8 cellular contexts compared by ENCODE assay signal in genomic region chr1:151188667-151189066, GRCh38. TPM values are rescaled to one million over a fixed set of nuclear protein-coding genes. Genes with fewer than 3 reads are reported as not detected.
A peak's percentile ranks its signal among the peaks of the same experiment; 100 is the strongest.
DNase-seq lines count a peak whose midpoint lies in the region; ATAC-seq, FAIRE-seq and TF ChIP-seq lines count a peak whose summit lies in the region.
"Not testable (repeated sequence)": the region's sequence is repeated elsewhere in the genome, so short reads cannot be mapped to it uniquely, and the experiment has no call there.

No MANE protein-coding gene starts in this region.

- peaks cover 30% of the 10 kb centered on the region for H3K36me3 ChIP-seq in OCI-LY7 (ENCODE audit: insufficient read depth, low read length)
- not testable (repeated sequence) for H3K36me3 ChIP-seq in bronchial epithelial cell (ENCODE audit: control insufficient read depth, insufficient read depth, low read length); mucosa of stomach (ENCODE audit: control insufficient read depth, insufficient read depth, low read length)
- peaks cover 0 to 24% of the 10 kb centered on the region in 2 donors for H3K36me3 ChIP-seq in gastroesophageal sphincter

- H3K4me3 Mint-ChIP-seq in activated CD8-positive, alpha-beta memory T cell treated with anti-CD3 and anti-CD28 coated beads, Interleukin-2, amount 10 ng/mL, durations not matched to agents 7 days and 5 days, result peak overlapping the region; percentile 92

- not testable (repeated sequence) for TF ChIP-seq RAD21 in A549 (conservative IDR thresholded peaks at IDR 0.05 in 1 of 2, IDR thresholded peaks at IDR 0.05 in 1 of 2)

- H3K9me3 Mint-ChIP-seq in activated CD8-positive, alpha-beta memory T cell treated with anti-CD3 and anti-CD28 coated beads, Interleukin-2, amount 10 ng/mL, durations not matched to agents 7 days and 5 days (ENCODE audit: low read depth), result not testable (repeated sequence)

- H3K9me3 ChIP-seq in A549; OCI-LY7 (ENCODE audit: low read length); gastroesophageal sphincter; mucosa of stomach (ENCODE audit: control insufficient read depth, low read length): not testable (repeated sequence)

- not testable (repeated sequence) for H2AFZ ChIP-seq in OCI-LY7 (ENCODE audit: low read length)

- not testable (repeated sequence) for H3K27ac Mint-ChIP-seq in activated CD8-positive, alpha-beta memory T cell treated with anti-CD3 and anti-CD28 coated beads, Interleukin-2, amount 10 ng/mL, durations not matched to agents 7 days and 5 days

- not testable (repeated sequence) for H3K9me2 ChIP-seq in OCI-LY7 (ENCODE audit: insufficient read depth, low read length)

- not testable (repeated sequence) for H4K20me1 ChIP-seq in OCI-LY7 (ENCODE audit: insufficient read depth, low read length)

- not testable (repeated sequence) for BruUV-seq in OCI-LY7 (replicated peaks; lab: Mats Ljungman, UMichigan)

- FAIRE-seq in A549 (lab: Jason Lieb, UNC); GM12892 (lab: Jason Lieb, UNC); bronchial epithelial cell (lab: Jason Lieb, UNC): not testable (repeated sequence)

- H3K27ac ChIP-seq in A549 (peak overlapping the region in 1 of 2 experiments; percentile 89; a peak in 2 of 6 replicates), OCI-LY7 (ENCODE audit: low read depth, low read length, poor library complexity, severe bottlenecking) (peak overlapping the region; percentile 66), gastroesophageal sphincter (peak overlapping the region; percentile 51 to 95 (median 90))

- POLR2A ChIA-PET in A549 (lab: Yijun Ruan, JAX), result not testable (repeated sequence)
- POLR2A ChIA-PET in OCI-LY7 (lab: Charles Lee), result interaction anchor here (1.0 to 1.5 kb wide), 5 partner anchors 11 to 32 kb away, joined by 3 to 6 read pairs (median 3); partner anchors contain the start of genes LYSMD1, SCNM1, TMOD4 and TNFAIP8L2

- peak overlapping the region; percentile 93 for H3K4me2 ChIP-seq in A549
- peak overlapping the region; percentile 100 for H3K4me2 ChIP-seq in OCI-LY7 (ENCODE audit: low read length)

- not testable (repeated sequence) for ATAC-seq in A549; activated CD8-positive, alpha-beta memory T cell treated with anti-CD3 and anti-CD28 coated beads, Interleukin-2, amount 10 ng/mL, durations not matched to agents 7 days and 5 days; gastroesophageal sphincter

- WGBS in A549 (ENCODE audit: missing lambda C conversion rate), result 86% methylated on average over 8 of the region's 8 CpGs
- WGBS in gastroesophageal sphincter (ENCODE audit: low coverage in 1 of 2), 2 donors, result 61 to 68% methylated on average over 5 to 8 of the region's 8 CpGs

- CTCF ChIA-PET in A549 (lab: Yijun Ruan, JAX), result interaction anchor here (0.7 to 2.1 kb wide), 3 partner anchors 10 to 63 kb away, joined by 3 to 12 read pairs (median 6); partner anchors contain the start of gene TMOD4
- CTCF ChIA-PET in OCI-LY7 (lab: Charles Lee; ENCODE audit: unreplicated experiment), result not testable (repeated sequence)
- CTCF ChIA-PET in activated CD8-positive, alpha-beta memory T cell treated with anti-CD3 and anti-CD28 coated beads, Interleukin-2, amount 10 ng/mL, durations not matched to agents 7 days and 5 days (lab: Charles Lee), result interaction anchor here (1.2 to 1.4 kb wide), 2 partner anchors 10 to 129 kb away, joined by 3 to 4 read pairs; partner anchors contain the start of gene CDC42SE1

- H3K27me3 Mint-ChIP-seq in activated CD8-positive, alpha-beta memory T cell treated with anti-CD3 and anti-CD28 coated beads, Interleukin-2, amount 10 ng/mL, durations not matched to agents 7 days and 5 days, result not testable (repeated sequence)

- not testable (repeated sequence) for DNase-seq in A549 (ENCODE audit: low read depth in 1 of 2, low spot score in 1 of 2); GM12892 (ENCODE audit: insufficient read length); OCI-LY7 (ENCODE audit: low spot score); activated CD8-positive, alpha-beta memory T cell treated with anti-CD3 and anti-CD28 coated beads, Interleukin-2, amount 10 ng/mL, durations not matched to agents 7 days and 5 days; bronchial epithelial cell (ENCODE audit: low read depth); skeletal muscle cell (ENCODE audit: low read depth)

- peaks cover 16% of the 10 kb centered on the region for H3K79me2 ChIP-seq in OCI-LY7 (ENCODE audit: insufficient read depth, low read depth, low read length)

- intact Hi-C loops in OCI-LY7 (cut with micrococcal nuclease; ENCODE audit: unreplicated experiment), result not testable (repeated sequence)

- TF ChIP-seq POLR2A in A549 (IDR thresholded peaks at IDR 0.05; ENCODE audit: low read length); gastroesophageal sphincter (IDR thresholded peaks at IDR 0.05): not testable (repeated sequence)
- peak; percentile 32; the same call in 1 of the 2 replicates for TF ChIP-seq POLR2A in GM12892 (IDR thresholded peaks at IDR 0.05; ENCODE audit: low read depth, low read length)

- H3K4me1 Mint-ChIP-seq in activated CD8-positive, alpha-beta memory T cell treated with anti-CD3 and anti-CD28 coated beads, Interleukin-2, amount 10 ng/mL, durations not matched to agents 7 days and 5 days, result peaks cover 25% of the 10 kb centered on the region

- peaks cover 21% of the 10 kb centered on the region for H3K36me3 Mint-ChIP-seq in activated CD8-positive, alpha-beta memory T cell treated with anti-CD3 and anti-CD28 coated beads, Interleukin-2, amount 10 ng/mL, durations not matched to agents 7 days and 5 days

- peak overlapping the region; percentile 97 for H3K9ac ChIP-seq in mucosa of stomach (ENCODE audit: low read length)

- not testable (repeated sequence) for H3K27me3 ChIP-seq in bronchial epithelial cell (ENCODE audit: control insufficient read depth, insufficient read depth, low read length); gastroesophageal sphincter; mucosa of stomach (ENCODE audit: control insufficient read depth, insufficient read depth, low read length)

- H3K4me3 ChIP-seq in A549, result peak overlapping the region; percentile 80
- peak overlapping the region; percentile 91 for H3K4me3 ChIP-seq in OCI-LY7 (ENCODE audit: low read depth, low read length, poor library complexity, severe bottlenecking)
- peak overlapping the region; percentile 78 for H3K4me3 ChIP-seq in bronchial epithelial cell (ENCODE audit: low read depth, low read length)
- peak overlapping the region; percentile 78 to 93 for H3K4me3 ChIP-seq in gastroesophageal sphincter
- H3K4me3 ChIP-seq in mucosa of stomach (ENCODE audit: low read length), result not testable (repeated sequence)
- H3K4me3 ChIP-seq in skeletal muscle cell (ENCODE audit: low read depth, low read length), result peak overlapping the region; percentile 86

- TF ChIP-seq EP300 in A549 (IDR thresholded peaks at IDR 0.05); gastroesophageal sphincter (IDR thresholded peaks at IDR 0.05): not testable (repeated sequence)

- H3K4me1 ChIP-seq in A549 (peaks cover 12% of the 10 kb centered on the region; the same call in 2 of the 3 replicates), OCI-LY7 (ENCODE audit: insufficient read depth, low read length, poor library complexity, severe bottlenecking) (peaks cover 19% of the 10 kb centered on the region), gastroesophageal sphincter (peaks cover 11 to 49% (median 21%) of the 10 kb centered on the region in 3 donors)
- H3K4me1 ChIP-seq in mucosa of stomach (ENCODE audit: control insufficient read depth, insufficient read depth, low read length), result not testable (repeated sequence)

- TF ChIP-seq CTCF in A549 (IDR thresholded peaks at IDR 0.05); OCI-LY7 (conservative IDR thresholded peaks at IDR 0.05; ENCODE audit: low read length); bronchial epithelial cell (IDR thresholded peaks at IDR 0.05; ENCODE audit: insufficient read depth, low read length, severe bottlenecking); gastroesophageal sphincter (IDR thresholded peaks at IDR 0.05): not testable (repeated sequence)

RNA-seq across cellular contexts. Expression of gene VPS72, which starts 1.3 kb away (rescaled TPM):
- polyA plus RNA-seq in A549 (2011; rRNA removed) (64.4 and 81.2 TPM in 2 replicates), A549 (2017; fragmentation: RNase III; extraction: RNeasy Plus Mini Kit Qiagen cat#74134 plus additional on column Dnase treatment) (49.7 to 50.8 TPM (median 49.8 TPM) in 3 replicates)
- 55.2 and 56.7 TPM in 2 replicates for polyA plus RNA-seq in A549 (2012; cell fraction: cytosol; rRNA removed)
- 42.2 and 46.1 TPM in 2 replicates for polyA plus RNA-seq in A549 (2012; cell fraction: nucleus; rRNA removed)
- 43.6 and 56.1 TPM in 2 replicates for polyA minus RNA-seq in A549 (2011; rRNA and poly(A)+ RNA removed)
- polyA plus RNA-seq in GM12892 (2012; ENCODE audit: missing spikeins), result 59.9 TPM
- total RNA-seq in OCI-LY7 (2014; rRNA removed; shearing (Covaris generic)), result 51.1 and 65.9 TPM in 2 replicates
- total RNA-seq in OCI-LY7 (2022) (54.3 and 67.9 TPM in 2 replicates), bronchial epithelial cell (64.2 and 69.4 TPM in 2 replicates), gastroesophageal sphincter (10 to 100 TPM; 46.4 to 82.0 (median 66.5) TPM)
- 10 to 100 TPM; 78.3 to 86.2 TPM for total RNA-seq in activated CD8-positive, alpha-beta memory T cell treated with anti-CD3 and anti-CD28 coated beads, Interleukin-2, amount 10 ng/mL, durations not matched to agents 7 days and 5 days

RNA-seq across cellular contexts. Expression of gene PIP5K1A, which starts 9.7 kb away (rescaled TPM):
- polyA plus RNA-seq in A549 (2011; rRNA removed) (129 and 183 TPM in 2 replicates), A549 (2017; fragmentation: RNase III; extraction: RNeasy Plus Mini Kit Qiagen cat#74134 plus additional on column Dnase treatment) (46.8 to 50.0 TPM (median 49.4 TPM) in 3 replicates)
- 49.3 and 59.9 TPM in 2 replicates for polyA plus RNA-seq in A549 (2012; cell fraction: cytosol; rRNA removed)
- polyA plus RNA-seq in A549 (2012; cell fraction: nucleus; rRNA removed), result 31.6 and 58.2 TPM in 2 replicates
- 143 and 168 TPM in 2 replicates for polyA minus RNA-seq in A549 (2011; rRNA and poly(A)+ RNA removed)
- polyA plus RNA-seq in GM12892 (2012; ENCODE audit: missing spikeins), result 39.7 TPM
- 42.9 and 50.5 TPM in 2 replicates for total RNA-seq in OCI-LY7 (2014; rRNA removed; shearing (Covaris generic))
- total RNA-seq in OCI-LY7 (2022) (75.8 and 85.3 TPM in 2 replicates), bronchial epithelial cell (40.2 and 44.0 TPM in 2 replicates), gastroesophageal sphincter (10 to 100 TPM; 42.8 to 80.1 (median 49.9) TPM)
- total RNA-seq in activated CD8-positive, alpha-beta memory T cell treated with anti-CD3 and anti-CD28 coated beads, Interleukin-2, amount 10 ng/mL, durations not matched to agents 7 days and 5 days, result 10 to 100 TPM; 55.2 to 70.3 TPM

RNA-seq across cellular contexts. Expression of gene TMOD4, which starts 12.9 kb away (rescaled TPM):
- polyA plus RNA-seq in A549 (2011; rRNA removed) (0.30 TPM in 1 of 2 replicates, not detected in the other), A549 (2017; fragmentation: RNase III; extraction: RNeasy Plus Mini Kit Qiagen cat#74134 plus additional on column Dnase treatment) (0.29 to 0.49 TPM in 2 of 3 replicates, not detected in the other)
- polyA plus RNA-seq in A549 (2012; cell fraction: cytosol; rRNA removed), result 0.38 TPM in 2 replicates
- 0.42 TPM in 1 of 2 replicates, not detected in the other for polyA plus RNA-seq in A549 (2012; cell fraction: nucleus; rRNA removed)
- polyA minus RNA-seq in A549 (2011; rRNA and poly(A)+ RNA removed), result 0.50 TPM in 1 of 2 replicates, not detected in the other
- not detected for polyA plus RNA-seq in GM12892 (2012; ENCODE audit: missing spikeins)
- total RNA-seq in OCI-LY7 (2014; rRNA removed; shearing (Covaris generic)), result not detected in 2 replicates
- total RNA-seq in OCI-LY7 (2022) (1.4 and 2.4 TPM in 2 replicates), bronchial epithelial cell (not detected in 2 replicates), gastroesophageal sphincter (1 to 10 TPM in 1 of 4 donors, not detected in 3; 2.2 TPM)
- 1 to 10 TPM; 2.9 to 3.6 TPM for total RNA-seq in activated CD8-positive, alpha-beta memory T cell treated with anti-CD3 and anti-CD28 coated beads, Interleukin-2, amount 10 ng/mL, durations not matched to agents 7 days and 5 days

RNA-seq across cellular contexts. Expression of gene SCNM1, which starts 22.7 kb away (rescaled TPM):
- 27.9 and 29.3 TPM in 2 replicates for polyA plus RNA-seq in A549 (2011; rRNA removed)
- 17.9 and 21.8 TPM in 2 replicates for polyA plus RNA-seq in A549 (2012; cell fraction: cytosol; rRNA removed)
- polyA plus RNA-seq in A549 (2012; cell fraction: nucleus; rRNA removed), result 22.0 and 28.1 TPM in 2 replicates
- 29.5 to 31.7 TPM (median 30.9 TPM) in 3 replicates for polyA plus RNA-seq in A549 (2017; fragmentation: RNase III; extraction: RNeasy Plus Mini Kit Qiagen cat#74134 plus additional on column Dnase treatment)
- 20.5 and 22.6 TPM in 2 replicates for polyA minus RNA-seq in A549 (2011; rRNA and poly(A)+ RNA removed)
- 53.4 TPM for polyA plus RNA-seq in GM12892 (2012; ENCODE audit: missing spikeins)
- 70.9 and 78.0 TPM in 2 replicates for total RNA-seq in OCI-LY7 (2014; rRNA removed; shearing (Covaris generic))
- 54.1 and 63.1 TPM in 2 replicates for total RNA-seq in OCI-LY7 (2022)
- total RNA-seq in activated CD8-positive, alpha-beta memory T cell treated with anti-CD3 and anti-CD28 coated beads, Interleukin-2, amount 10 ng/mL, durations not matched to agents 7 days and 5 days, result 10 to 100 TPM; 60.6 to 69.6 TPM
- total RNA-seq in bronchial epithelial cell, result 19.7 and 34.9 TPM in 2 replicates
- 10 to 100 TPM; 18.7 to 32.0 (median 25.6) TPM for total RNA-seq in gastroesophageal sphincter

RNA-seq across cellular contexts. Expression of gene LYSMD1, which starts 23.0 kb away (rescaled TPM):
- polyA plus RNA-seq in A549 (2011; rRNA removed) (10.5 and 11.6 TPM in 2 replicates), A549 (2017; fragmentation: RNase III; extraction: RNeasy Plus Mini Kit Qiagen cat#74134 plus additional on column Dnase treatment) (7.0 to 7.3 TPM (median 7.3 TPM) in 3 replicates)
- 3.4 and 3.5 TPM in 2 replicates for polyA plus RNA-seq in A549 (2012; cell fraction: cytosol; rRNA removed)
- polyA plus RNA-seq in A549 (2012; cell fraction: nucleus; rRNA removed), result 2.5 and 3.9 TPM in 2 replicates
- polyA minus RNA-seq in A549 (2011; rRNA and poly(A)+ RNA removed), result 9.3 and 12.4 TPM in 2 replicates
- 8.1 TPM for polyA plus RNA-seq in GM12892 (2012; ENCODE audit: missing spikeins)
- 6.2 and 9.2 TPM in 2 replicates for total RNA-seq in OCI-LY7 (2014; rRNA removed; shearing (Covaris generic))
- total RNA-seq in OCI-LY7 (2022) (3.4 and 3.7 TPM in 2 replicates), bronchial epithelial cell (5.0 and 8.6 TPM in 2 replicates), gastroesophageal sphincter (10 to 100 TPM; 14.0 to 28.6 (median 14.4) TPM)
- total RNA-seq in activated CD8-positive, alpha-beta memory T cell treated with anti-CD3 and anti-CD28 coated beads, Interleukin-2, amount 10 ng/mL, durations not matched to agents 7 days and 5 days, result 1 to 10 TPM; 4.4 to 4.9 TPM
